9 cellular contexts compared by ENCODE assay signal in the genomic region with DNA sequence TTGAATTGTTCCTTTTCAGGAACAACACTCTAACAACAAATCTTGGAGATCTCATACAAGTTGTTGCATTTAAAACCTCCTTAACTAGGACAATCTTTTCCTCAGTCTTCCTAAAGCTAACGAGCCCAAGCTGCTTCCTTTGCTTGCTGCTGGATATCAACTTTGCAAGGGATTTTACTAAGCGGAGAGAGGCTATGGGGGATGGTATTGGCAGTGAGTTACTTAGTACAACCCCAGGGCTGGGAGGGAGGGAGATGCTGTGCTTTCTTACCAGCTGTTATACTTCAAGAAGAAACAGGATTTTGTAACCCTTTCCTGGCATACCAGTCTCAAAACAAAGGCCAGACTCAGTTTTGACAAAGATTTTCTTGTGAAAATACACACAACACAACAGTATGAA. TPM values are rescaled to one million over a fixed set of nuclear protein-coding genes. Genes with fewer than 3 reads are reported as not detected.
A peak's percentile ranks its signal among the peaks of the same experiment; 100 is the strongest.
DNase-seq lines count a peak whose midpoint lies in the region; ATAC-seq and TF ChIP-seq lines count a peak whose summit lies in the region.
"Had no signal": no experiment of that assay in that cellular context is flagged by ENCODE, and none has a peak within 500 bp of the region (broad histone marks: within the 10 kb centered on the region; RNA-seq: fewer than 3 reads in every experiment).

No MANE protein-coding gene starts in this region.

- H3K27ac Mint-ChIP-seq in stimulated activated memory B cell treated with anti-CD40 and anti-IgM and Interleukin-4, amounts not matched to agents 10 μg/mL and 1 μg/mL and 100 μg/mL, for 72 hours, result no peak overlapping the region

- H3K4me1 ChIP-seq in lower lobe of right lung (peaks cover 10% of the 10 kb centered on the region), tibial artery (peaks cover 0 to 42% (median 24%) of the 10 kb centered on the region in 4 donors)

- no peak for TF ChIP-seq CTCF in lower lobe of right lung (IDR thresholded peaks at IDR 0.05)
- TF ChIP-seq CTCF in tibial artery (IDR thresholded peaks at IDR 0.05), result no peak

- H3K27me3 ChIP-seq in lower lobe of right lung (ENCODE audit: low read depth), result no peaks in the 10 kb centered on the region
- H3K27me3 ChIP-seq in tibial artery, result no peaks in the 10 kb centered on the region

- H3K4me3 ChIP-seq in lower lobe of right lung, result peak overlapping the region; percentile 5
- peak overlapping the region; percentile 20 to 27 for H3K4me3 ChIP-seq in tibial artery

- no peaks in the 10 kb centered on the region for H3K4me1 Mint-ChIP-seq in stimulated activated memory B cell treated with anti-CD40 and anti-IgM and Interleukin-4, amounts not matched to agents 10 μg/mL and 1 μg/mL and 100 μg/mL, for 72 hours

- H3K4me3 Mint-ChIP-seq in stimulated activated memory B cell treated with anti-CD40 and anti-IgM and Interleukin-4, amounts not matched to agents 10 μg/mL and 1 μg/mL and 100 μg/mL, for 72 hours, result no peak overlapping the region

- no peaks in the 10 kb centered on the region for H3K36me3 Mint-ChIP-seq in stimulated activated memory B cell treated with anti-CD40 and anti-IgM and Interleukin-4, amounts not matched to agents 10 μg/mL and 1 μg/mL and 100 μg/mL, for 72 hours

- H3K27me3 Mint-ChIP-seq in stimulated activated memory B cell treated with anti-CD40 and anti-IgM and Interleukin-4, amounts not matched to agents 10 μg/mL and 1 μg/mL and 100 μg/mL, for 72 hours, result no peaks in the 10 kb centered on the region

- H3K27ac ChIP-seq in lower lobe of right lung (peak overlapping the region; percentile 66), tibial artery (peak overlapping the region; percentile 78 to 84)

- H3K9me3 Mint-ChIP-seq in stimulated activated memory B cell treated with anti-CD40 and anti-IgM and Interleukin-4, amounts not matched to agents 10 μg/mL and 1 μg/mL and 100 μg/mL, for 72 hours, result no peaks in the 10 kb centered on the region

- ATAC-seq in lower lobe of right lung, result peak; percentile 77 to 84
- no peak for ATAC-seq in GM18909 (IDR thresholded peaks at IDR 0.05; ENCODE audit: poor library complexity, unreplicated experiment)
- ATAC-seq in GM21723 (IDR thresholded peaks at IDR 0.05; ENCODE audit: unreplicated experiment), result no peak
- no peak for ATAC-seq in stimulated activated memory B cell treated with anti-CD40 and anti-IgM and Interleukin-4, amounts not matched to agents 10 μg/mL and 1 μg/mL and 100 μg/mL, for 72 hours

- peak; percentile 99 for DNase-seq in LHCN-M2 (ENCODE audit: low read depth)
- DNase-seq in ecto neural progenitor cell (ENCODE audit: low spot score), result peak; percentile 55
- DNase-seq in lower lobe of right lung, result no peak
- DNase-seq in tibial artery, result peak; percentile 70 to 81
- DNase-seq in amygdala (lab: John Stamatoyannopoulos, UW), result no peak
- DNase-seq: midbrain had no signal

- intact Hi-C loops in lower lobe of right lung (cut with DNase I), result no loop called here
- intact Hi-C loops in tibial artery (cut with DNase I; ENCODE audit: low total_unique reads), result loop anchor here (2.0 to 5.0 kb wide), 2 partner anchors 20 to 68 kb away; partner anchors contain the start of gene COL1A2

- H3K36me3 ChIP-seq in lower lobe of right lung (no peaks in the 10 kb centered on the region), tibial artery (no peaks in the 10 kb centered on the region)

- H3K9me3 ChIP-seq in lower lobe of right lung, result no peaks in the 10 kb centered on the region
- no peaks in the 10 kb centered on the region for H3K9me3 ChIP-seq in tibial artery

RNA-seq across cellular contexts. Expression of gene COL1A2, which starts 19.5 kb away (rescaled TPM):
- total RNA-seq in LHCN-M2 (2014; rRNA removed) (808 and 986 TPM in 2 replicates), lower lobe of right lung (252 TPM)
- polyA plus RNA-seq in LHCN-M2 (2012), result 1,193 TPM

Comparison
In these comparisons a context has a peak if more than half of its experiments do, and no peak if none do; other contexts are left out.
1. DNase-seq: peak in LHCN-M2 (single experiment), ecto neural progenitor cell (single experiment) and tibial artery (2 of 2); none in lower lobe of right lung (single experiment) and amygdala (0 of 56).
2. ATAC-seq: peak in lower lobe of right lung (2 of 2); none in GM18909 (single experiment), GM21723 (single experiment) and stimulated activated memory B cell treated with anti-CD40 and anti-IgM and Interleukin-4, amounts not matched to agents 10 μg/mL and 1 μg/mL and 100 μg/mL, for 72 hours (single experiment).